In genomic region chr2:225104971-225105370, GRCh38 we compare ENCODE assay signal across 27 cellular contexts.
A peak's percentile ranks its signal among the peaks of the same experiment; 100 is the strongest.
DNase-seq lines count a peak whose midpoint lies in the region; ATAC-seq, FAIRE-seq and TF ChIP-seq lines count a peak whose summit lies in the region.
"Had no signal": no experiment of that assay in that cellular context is flagged by ENCODE, and none has a peak within 500 bp of the region (broad histone marks: within the 10 kb centered on the region; RNA-seq: fewer than 3 reads in every experiment).

No MANE protein-coding gene starts in this region.

- no TSS peak for BruUV-seq in Calu3 (replicated peaks; lab: Mats Ljungman, UMichigan)

- no peaks in the 10 kb centered on the region for H3K27me3 Mint-ChIP-seq in Calu3 (ENCODE audit: unreplicated experiment)
- H3K27me3 Mint-ChIP-seq: activated naive CD4-positive, alpha-beta T cell treated with anti-CD3 and anti-CD28 coated beads, Interleukin-2, amount 10 ng/mL, durations not matched to agents 7 days and 5 days; IgD-negative memory B cell; stimulated activated naive CD8-positive, alpha-beta T cell treated with anti-CD3 and anti-CD28 coated beads, Interleukin-15, Interleukin-2, amounts not matched to agents 100 ng/mL and 50 ng/mL, for 24 hours had no signal

- DNase-seq in Calu3 (peak; percentile 8), M059J (ENCODE audit: low read depth) (peak; percentile 56), bronchial epithelial cell (ENCODE audit: low read depth) (peak; percentile 29), osteoblast (ENCODE audit: insufficient read length, low spot score, missing footprints) (peak; percentile 10), NCI-H2227 (lab: John Stamatoyannopoulos, UW; ENCODE audit: unreplicated experiment) (no peak), KBM-7 (no peak), lower lobe of right lung (no peak)
- DNase-seq: activated CD4-positive, alpha-beta T cell treated with anti-CD3 and anti-CD28 coated beads, Interleukin-2, amount 50 U/mL, for 4 hours; activated CD4-positive, CD25-positive, alpha-beta regulatory T cell; activated naive CD4-positive, alpha-beta T cell treated with anti-CD3 and anti-CD28 coated beads, Interleukin-2, amount 10 ng/mL, durations not matched to agents 7 days and 5 days; effector CD8-positive, alpha-beta T cell; erythroblast; NCI-H1092 treated with DMSO at 0.1 percent for 48 hours; NCI-H187; NCI-H2171 treated with DMSO at 0.1 percent for 48 hours; NCI-H526 treated with DMSO at 0.1 percent for 48 hours; Peyer's patch; T-helper 1 cell had no signal

- H3K27me3 ChIP-seq in bronchial epithelial cell (ENCODE audit: control insufficient read depth, insufficient read depth, low read length) (no peaks in the 10 kb centered on the region), osteoblast (ENCODE audit: insufficient read depth, low read length) (no peaks in the 10 kb centered on the region), lower lobe of right lung (ENCODE audit: low read depth) (no peaks in the 10 kb centered on the region)
- H3K27me3 ChIP-seq: breast epithelium, neutrophil, Peyer's patch had no signal

- no peaks in the 10 kb centered on the region for H3K9me3 ChIP-seq in osteoblast (ENCODE audit: low read depth, low read length)
- no peaks in the 10 kb centered on the region for H3K9me3 ChIP-seq in lower lobe of right lung
- H3K9me3 ChIP-seq: breast epithelium, neutrophil, Peyer's patch, thoracic aorta had no signal

- peak overlapping the region; percentile 84 for H3K27ac ChIP-seq in osteoblast (ENCODE audit: low read depth, low read length)
- H3K27ac ChIP-seq in lower lobe of right lung = no peak overlapping the region
- H3K27ac ChIP-seq: breast epithelium, neutrophil, Peyer's patch, skin epidermis, thoracic aorta had no signal

- H3K36me3 ChIP-seq in bronchial epithelial cell (ENCODE audit: control insufficient read depth, insufficient read depth, low read length) = no peaks in the 10 kb centered on the region
- H3K36me3 ChIP-seq in osteoblast (ENCODE audit: insufficient read depth, low read length) = no peaks in the 10 kb centered on the region
- no peaks in the 10 kb centered on the region for H3K36me3 ChIP-seq in lower lobe of right lung
- H3K36me3 ChIP-seq: breast epithelium, neutrophil, Peyer's patch, thoracic aorta had no signal

- H3K4me1 ChIP-seq in osteoblast (ENCODE audit: insufficient read depth, low read length) (peaks cover 47% of the 10 kb centered on the region), lower lobe of right lung (no peaks in the 10 kb centered on the region)
- H3K4me1 ChIP-seq: breast epithelium, Peyer's patch had no signal

- TF ChIP-seq CTCF in Calu3 (IDR thresholded peaks at IDR 0.05; ENCODE audit: unreplicated experiment) (no peak), bronchial epithelial cell (IDR thresholded peaks at IDR 0.05; ENCODE audit: insufficient read depth, low read length, severe bottlenecking) (no peak), osteoblast (IDR thresholded peaks at IDR 0.05; ENCODE audit: extremely low read depth, low read depth, low read length) (no peak), lower lobe of right lung (IDR thresholded peaks at IDR 0.05) (no peak)

- no peaks in the 10 kb centered on the region for H3K79me2 ChIP-seq in osteoblast (ENCODE audit: insufficient read depth, low read length)

- peaks cover 4% of the 10 kb centered on the region for H3K9me3 Mint-ChIP-seq in Calu3 (ENCODE audit: low read depth, unreplicated experiment)
- H3K9me3 Mint-ChIP-seq: activated naive CD4-positive, alpha-beta T cell treated with anti-CD3 and anti-CD28 coated beads, Interleukin-2, amount 10 ng/mL, durations not matched to agents 7 days and 5 days; IgD-negative memory B cell; stimulated activated naive CD8-positive, alpha-beta T cell treated with anti-CD3 and anti-CD28 coated beads, Interleukin-15, Interleukin-2, amounts not matched to agents 100 ng/mL and 50 ng/mL, for 24 hours had no signal

- no peak overlapping the region for H3K4me2 ChIP-seq in osteoblast (ENCODE audit: insufficient read depth, low read length)

- H3K36me3 Mint-ChIP-seq in Calu3 (ENCODE audit: insufficient read depth, unreplicated experiment) = no peaks in the 10 kb centered on the region
- H3K36me3 Mint-ChIP-seq: activated naive CD4-positive, alpha-beta T cell treated with anti-CD3 and anti-CD28 coated beads, Interleukin-2, amount 10 ng/mL, durations not matched to agents 7 days and 5 days had no signal

- CTCF ChIA-PET in Calu3 (lab: Charles Lee) = interaction anchor here (0.6 kb wide), 1 partner anchor 72 kb away, joined by 3 read pairs; no protein-coding TSS in a partner anchor

- intact Hi-C loops in Calu3 (cut with micrococcal nuclease; ENCODE audit: unreplicated experiment) = no loop called here
- intact Hi-C loops in lower lobe of right lung (cut with DNase I) = no loop called here

- FAIRE-seq in bronchial epithelial cell (lab: Jason Lieb, UNC) = no peak
- FAIRE-seq: colon had no signal

- peaks cover 21% of the 10 kb centered on the region for H3K4me1 Mint-ChIP-seq in Calu3 (ENCODE audit: low read depth, unreplicated experiment)
- H3K4me1 Mint-ChIP-seq: activated naive CD4-positive, alpha-beta T cell treated with anti-CD3 and anti-CD28 coated beads, Interleukin-2, amount 10 ng/mL, durations not matched to agents 7 days and 5 days; IgD-negative memory B cell had no signal

- no peaks in the 10 kb centered on the region for H4K20me1 ChIP-seq in osteoblast (ENCODE audit: insufficient read depth, low read length)

- H3K27ac Mint-ChIP-seq in Calu3 (ENCODE audit: unreplicated experiment) = no peak overlapping the region
- H3K27ac Mint-ChIP-seq: activated naive CD4-positive, alpha-beta T cell treated with anti-CD3 and anti-CD28 coated beads, Interleukin-2, amount 10 ng/mL, durations not matched to agents 7 days and 5 days; IgD-negative memory B cell; stimulated activated naive CD8-positive, alpha-beta T cell treated with anti-CD3 and anti-CD28 coated beads, Interleukin-15, Interleukin-2, amounts not matched to agents 100 ng/mL and 50 ng/mL, for 24 hours had no signal

- H3K4me3 ChIP-seq in bronchial epithelial cell (ENCODE audit: low read depth, low read length) = no peak overlapping the region
- no peak overlapping the region for H3K4me3 ChIP-seq in osteoblast (ENCODE audit: insufficient read depth, low read length)
- H3K4me3 ChIP-seq in lower lobe of right lung = no peak overlapping the region
- H3K4me3 ChIP-seq: breast epithelium, Peyer's patch, skin epidermis, thoracic aorta had no signal

- H2AFZ ChIP-seq in osteoblast (ENCODE audit: low read length) = no peak overlapping the region

- in situ Hi-C loops in KBM-7 (cut with MboI; ENCODE audit: low pct_unique_long_range_greater_than_20kb, low sequenced_read_pairs) = no loop called here

- H3K4me3 Mint-ChIP-seq in Calu3 (ENCODE audit: low read depth, unreplicated experiment) = no peak overlapping the region
- H3K4me3 Mint-ChIP-seq: activated naive CD4-positive, alpha-beta T cell treated with anti-CD3 and anti-CD28 coated beads, Interleukin-2, amount 10 ng/mL, durations not matched to agents 7 days and 5 days; IgD-negative memory B cell; stimulated activated naive CD8-positive, alpha-beta T cell treated with anti-CD3 and anti-CD28 coated beads, Interleukin-15, Interleukin-2, amounts not matched to agents 100 ng/mL and 50 ng/mL, for 24 hours had no signal

- ATAC-seq in HG02588 (IDR thresholded peaks at IDR 0.05; ENCODE audit: unreplicated experiment) (no peak), lower lobe of right lung (no peak)
- ATAC-seq: left lobe of liver had no signal

Comparison
In these comparisons a context has a peak if more than half of its experiments do, and no peak if none do; other contexts are left out.
1. DNase-seq: peak in Calu3 (single experiment), M059J (single experiment), bronchial epithelial cell (single experiment) and osteoblast (single experiment); none in NCI-H2227 (single experiment), KBM-7 (single experiment) and lower lobe of right lung (single experiment).